ENCODE assay signal across 8 cellular contexts in the genomic region with DNA sequence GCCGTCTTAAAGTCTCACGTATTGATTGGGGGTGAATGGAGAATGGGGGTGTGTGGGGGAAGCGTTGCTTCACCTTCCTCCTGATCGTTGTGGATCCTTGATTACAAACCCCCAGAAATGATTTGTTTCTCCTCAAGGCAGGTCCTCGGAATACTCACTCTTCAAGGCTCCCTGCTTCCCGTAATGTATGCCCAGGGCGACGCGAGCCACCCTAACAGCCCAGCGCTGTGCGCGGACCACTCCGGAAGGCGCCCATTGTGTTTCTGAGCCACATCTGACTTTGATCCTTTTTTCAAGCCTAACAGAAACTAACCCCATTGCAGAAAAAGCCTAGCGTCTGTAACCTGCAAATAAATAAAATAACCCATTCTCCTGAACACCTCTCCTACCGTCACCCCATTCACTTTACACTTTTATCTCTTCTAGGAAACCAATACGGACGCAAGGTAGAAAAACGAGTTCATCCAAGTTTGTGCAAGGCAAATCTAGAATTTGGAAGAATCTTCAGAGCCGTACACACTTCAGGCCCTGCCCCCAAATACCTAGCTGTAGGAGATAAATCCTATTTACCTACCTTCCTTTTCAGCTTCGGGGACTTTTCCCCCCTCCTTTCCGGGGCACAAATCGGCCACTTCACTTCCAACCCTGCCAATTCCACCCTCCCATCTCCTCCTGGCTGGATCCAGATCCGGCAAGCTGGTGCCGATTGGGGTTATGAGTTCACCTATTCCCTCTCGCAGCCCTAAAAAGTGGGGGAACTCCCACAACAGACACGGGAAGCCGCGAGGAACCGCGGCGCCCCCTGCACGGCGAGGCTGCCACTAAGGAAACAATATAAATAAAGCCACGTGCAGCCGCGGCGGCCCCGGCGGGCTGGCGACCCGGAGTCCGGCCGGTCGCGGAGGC. TPM values are rescaled to one million over a fixed set of nuclear protein-coding genes. Genes with fewer than 3 reads are reported as not detected.
DNase-seq lines count a peak whose midpoint lies in the region; ATAC-seq and TF ChIP-seq lines count a peak whose summit lies in the region.

No MANE protein-coding gene starts in this region.

- peaks cover 7% of the 10 kb centered on the region for H3K4me1 ChIP-seq in CD8-positive, alpha-beta T cell (ENCODE audit: insufficient read depth, low read length)
- H3K4me1 ChIP-seq in HUES6 (ENCODE audit: control insufficient read depth, insufficient read depth, low read length) = peaks cover 36% of the 10 kb centered on the region

- DNase-seq in CD8-positive, alpha-beta T cell = peak in 1 of 7 experiments; percentile 7
- DNase-seq in activated naive CD8-positive, alpha-beta T cell treated with anti-CD3 and anti-CD28 coated beads, Interleukin-2, amount 10 ng/mL, durations not matched to agents 7 days and 5 days = peak; percentile 38
- no peak for DNase-seq in stimulated activated effector memory CD8-positive, alpha-beta T cell treated with anti-CD3 and anti-CD28 coated beads, Interleukin-12 subunit alpha, Interleukin-12 subunit beta, amount 100 ng/mL, for 72 hours (ENCODE audit: low spot score in 2 of 2)

- H3K27ac Mint-ChIP-seq in CD8-positive, alpha-beta T cell = no peak overlapping the region
- H3K27ac Mint-ChIP-seq in activated naive CD8-positive, alpha-beta T cell treated with anti-CD3 and anti-CD28 coated beads, Interleukin-2, amount 10 ng/mL, durations not matched to agents 7 days and 5 days = no peak overlapping the region
- H3K27ac Mint-ChIP-seq in stimulated activated effector memory CD8-positive, alpha-beta T cell treated with anti-CD3 and anti-CD28 coated beads, Interleukin-12 subunit alpha, Interleukin-12 subunit beta, amount 100 ng/mL, for 72 hours = no peak overlapping the region

- peaks cover 4% of the 10 kb centered on the region for H3K4me1 Mint-ChIP-seq in CD8-positive, alpha-beta T cell (ENCODE audit: low read depth)
- H3K4me1 Mint-ChIP-seq in activated naive CD8-positive, alpha-beta T cell treated with anti-CD3 and anti-CD28 coated beads, Interleukin-2, amount 10 ng/mL, durations not matched to agents 7 days and 5 days = peaks cover 4% of the 10 kb centered on the region
- H3K4me1 Mint-ChIP-seq in stimulated activated effector memory CD8-positive, alpha-beta T cell treated with anti-CD3 and anti-CD28 coated beads, Interleukin-12 subunit alpha, Interleukin-12 subunit beta, amount 100 ng/mL, for 72 hours = peaks cover 5% of the 10 kb centered on the region

- H3K9me3 Mint-ChIP-seq in CD8-positive, alpha-beta T cell = no peaks in the 10 kb centered on the region
- H3K9me3 Mint-ChIP-seq in activated naive CD8-positive, alpha-beta T cell treated with anti-CD3 and anti-CD28 coated beads, Interleukin-2, amount 10 ng/mL, durations not matched to agents 7 days and 5 days = no peaks in the 10 kb centered on the region
- no peaks in the 10 kb centered on the region for H3K9me3 Mint-ChIP-seq in stimulated activated effector memory CD8-positive, alpha-beta T cell treated with anti-CD3 and anti-CD28 coated beads, Interleukin-12 subunit alpha, Interleukin-12 subunit beta, amount 100 ng/mL, for 72 hours

- no peak for TF ChIP-seq CTCF in CD8-positive, alpha-beta T cell (IDR thresholded peaks at IDR 0.05)

- H3K27me3 Mint-ChIP-seq in CD8-positive, alpha-beta T cell (ENCODE audit: low read depth) = peaks cover 42% of the 10 kb centered on the region
- peaks cover 45% of the 10 kb centered on the region for H3K27me3 Mint-ChIP-seq in activated naive CD8-positive, alpha-beta T cell treated with anti-CD3 and anti-CD28 coated beads, Interleukin-2, amount 10 ng/mL, durations not matched to agents 7 days and 5 days

- H3K36me3 ChIP-seq in CD8-positive, alpha-beta T cell (ENCODE audit: insufficient read depth, low read length) = no peaks in the 10 kb centered on the region
- no peaks in the 10 kb centered on the region for H3K36me3 ChIP-seq in HUES6 (ENCODE audit: control insufficient read depth, insufficient read depth, low read length)

- no peak overlapping the region for H3K4me3 Mint-ChIP-seq in CD8-positive, alpha-beta T cell
- no peak overlapping the region for H3K4me3 Mint-ChIP-seq in activated naive CD8-positive, alpha-beta T cell treated with anti-CD3 and anti-CD28 coated beads, Interleukin-2, amount 10 ng/mL, durations not matched to agents 7 days and 5 days
- H3K4me3 Mint-ChIP-seq in stimulated activated effector memory CD8-positive, alpha-beta T cell treated with anti-CD3 and anti-CD28 coated beads, Interleukin-12 subunit alpha, Interleukin-12 subunit beta, amount 100 ng/mL, for 72 hours = no peak overlapping the region

- CTCF ChIA-PET in CD8-positive, alpha-beta T cell (lab: Charles Lee) = interaction anchor here (0.6 kb wide), 1 partner anchor 346 kb away, joined by 4 read pairs; no protein-coding TSS in a partner anchor

- peaks cover 13% of the 10 kb centered on the region for H3K27me3 ChIP-seq in CD8-positive, alpha-beta T cell (ENCODE audit: insufficient read depth, low read length)
- H3K27me3 ChIP-seq in HUES6 (ENCODE audit: control insufficient read depth, insufficient read depth, low read length) = peaks cover 97% of the 10 kb centered on the region

- no peak for ATAC-seq in CD8-positive, alpha-beta T cell
- ATAC-seq in activated naive CD8-positive, alpha-beta T cell treated with anti-CD3 and anti-CD28 coated beads, Interleukin-2, amount 10 ng/mL, durations not matched to agents 7 days and 5 days (ENCODE audit: low read depth) = peak; percentile 74
- ATAC-seq in stimulated activated effector memory CD8-positive, alpha-beta T cell treated with anti-CD3 and anti-CD28 coated beads, Interleukin-12 subunit alpha, Interleukin-12 subunit beta, amount 100 ng/mL, for 72 hours = peak; percentile 42
- no peak for ATAC-seq in HG02642 (IDR thresholded peaks at IDR 0.05; ENCODE audit: poor library complexity, unreplicated experiment)
- no peak for ATAC-seq in GM21717 (IDR thresholded peaks at IDR 0.05; ENCODE audit: unreplicated experiment)
- ATAC-seq in GM18861 (IDR thresholded peaks at IDR 0.05; ENCODE audit: unreplicated experiment) = no peak

- peak overlapping the region; percentile 32 for H3K4me3 ChIP-seq in CD8-positive, alpha-beta T cell (ENCODE audit: low read depth, low read length)
- peak overlapping the region; percentile 72 for H3K4me3 ChIP-seq in HUES6 (ENCODE audit: low read depth, low read length)
- peak overlapping the region; percentile 56 for H3K4me3 ChIP-seq in iPS-11a (ENCODE audit: low read depth, low read length)

- no peaks in the 10 kb centered on the region for H3K9me3 ChIP-seq in CD8-positive, alpha-beta T cell (ENCODE audit: low read length)
- no peaks in the 10 kb centered on the region for H3K9me3 ChIP-seq in HUES6 (ENCODE audit: control insufficient read depth, insufficient read depth, low read depth, low read length)

- H3K9ac ChIP-seq in HUES6 (ENCODE audit: low read length) = peak overlapping the region; percentile 94

- intact Hi-C loops in CD8-positive, alpha-beta T cell (cut with DNase I, micrococcal nuclease) = no loop called here

- POLR2A ChIA-PET in CD8-positive, alpha-beta T cell (lab: Charles Lee) = no interaction called here
- POLR2A ChIA-PET in activated naive CD8-positive, alpha-beta T cell treated with anti-CD3 and anti-CD28 coated beads, Interleukin-2, amount 10 ng/mL, durations not matched to agents 7 days and 5 days (lab: Charles Lee) = no interaction called here

- no peaks in the 10 kb centered on the region for H3K36me3 Mint-ChIP-seq in CD8-positive, alpha-beta T cell
- H3K36me3 Mint-ChIP-seq in activated naive CD8-positive, alpha-beta T cell treated with anti-CD3 and anti-CD28 coated beads, Interleukin-2, amount 10 ng/mL, durations not matched to agents 7 days and 5 days = no peaks in the 10 kb centered on the region
- no peaks in the 10 kb centered on the region for H3K36me3 Mint-ChIP-seq in stimulated activated effector memory CD8-positive, alpha-beta T cell treated with anti-CD3 and anti-CD28 coated beads, Interleukin-12 subunit alpha, Interleukin-12 subunit beta, amount 100 ng/mL, for 72 hours

- no peak overlapping the region for H3K27ac ChIP-seq in CD8-positive, alpha-beta T cell (ENCODE audit: low read depth, low read length)
- peak overlapping the region; percentile 65; the same call in 1 of the 2 replicates for H3K27ac ChIP-seq in HUES6 (ENCODE audit: low read depth, low read length)

RNA-seq across cellular contexts. Expression of gene PRTG, which starts 1.1 kb away (rescaled TPM):
- not detected for total RNA-seq in CD8-positive, alpha-beta T cell
- total RNA-seq in activated naive CD8-positive, alpha-beta T cell treated with anti-CD3 and anti-CD28 coated beads, Interleukin-2, amount 10 ng/mL, durations not matched to agents 7 days and 5 days = not detected

Comparison
In these comparisons a context has a peak if more than half of its experiments do, and no peak if none do; other contexts are left out.
1. ATAC-seq: peak in activated naive CD8-positive, alpha-beta T cell treated with anti-CD3 and anti-CD28 coated beads, Interleukin-2, amount 10 ng/mL, durations not matched to agents 7 days and 5 days (single experiment) and stimulated activated effector memory CD8-positive, alpha-beta T cell treated with anti-CD3 and anti-CD28 coated beads, Interleukin-12 subunit alpha, Interleukin-12 subunit beta, amount 100 ng/mL, for 72 hours (single experiment); none in CD8-positive, alpha-beta T cell (single experiment), HG02642 (single experiment), GM21717 (single experiment) and GM18861 (single experiment).
2. Peak in every context shown above with its lines, with median percentiles within 50 percentile points of each other: H3K4me3 ChIP-seq.